Comparison of ENCODE assay signal across 12 cellular contexts in genomic region chr16:5070431-5071186, GRCh38. TPM values are rescaled to one million over a fixed set of nuclear protein-coding genes. Genes with fewer than 3 reads are reported as not detected.
DNase-seq lines count a peak whose midpoint lies in the region; ATAC-seq, FAIRE-seq and TF ChIP-seq lines count a peak whose summit lies in the region.
"Had no signal": no experiment of that assay in that cellular context is flagged by ENCODE, and none has a peak within 500 bp of the region (broad histone marks: within the 10 kb centered on the region; RNA-seq: fewer than 3 reads in every experiment).

No MANE protein-coding gene starts in this region.

- peaks cover 23% of the 10 kb centered on the region for H3K4me1 Mint-ChIP-seq in HFFc6 (ENCODE audit: low read depth)

- H2AFZ ChIP-seq in K562 (ENCODE audit: low read depth, low read length), result peak overlapping the region; percentile 96
- H2AFZ ChIP-seq in neuron (ENCODE audit: low read depth, low read length), result peak overlapping the region; percentile 99

- no peak for TF ChIP-seq EP300 in K562 (IDR thresholded peaks at IDR 0.05; ENCODE audit: low read length)

- intact Hi-C loops in K562 (cut with micrococcal nuclease), result no loop called here

- peak overlapping the region; percentile 83 for H3K4me2 ChIP-seq in BLaER1
- peak overlapping the region; percentile 99; the same call in 1 of the 2 replicates for H3K4me2 ChIP-seq in K562 (ENCODE audit: insufficient read depth, low read length)

- no peaks in the 10 kb centered on the region for H3K9me1 ChIP-seq in K562 (ENCODE audit: control insufficient read depth, insufficient read depth, low read length)

- H3K27me3 ChIP-seq in BLaER1 (no peaks in the 10 kb centered on the region), K562 (ENCODE audit: control insufficient read depth in 2 of 2, insufficient read depth in 2 of 2, low read length in 2 of 2) (peaks cover 14 to 15% of the 10 kb centered on the region in 2 experiments; a peak in 4 of 5 replicates), neuron (ENCODE audit: insufficient read depth, low read length) (no peaks in the 10 kb centered on the region)

- peaks cover 12% of the 10 kb centered on the region for H3K27me3 Mint-ChIP-seq in HFFc6 (ENCODE audit: insufficient read depth)

- H4K20me1 ChIP-seq in BLaER1 (no peaks in the 10 kb centered on the region), K562 (replicated peaks; ENCODE audit: control insufficient read depth, insufficient read depth, low read length) (no peaks in the 10 kb centered on the region)

- H3K36me3 ChIP-seq in BLaER1 (peaks cover 20% of the 10 kb centered on the region), K562 (ENCODE audit: control insufficient read depth, insufficient read depth, low read length) (peaks cover 16% of the 10 kb centered on the region; the same call in 2 of the 3 replicates), neuron (ENCODE audit: insufficient read depth, low read length) (peaks cover 7% of the 10 kb centered on the region)
- H3K36me3 ChIP-seq: prostate gland had no signal

- FAIRE-seq in K562 (lab: Jason Lieb, UNC) (no peak), D721Med (lab: Jason Lieb, UNC) (no peak)

- peaks cover 11% of the 10 kb centered on the region; the same call in 1 of the 2 replicates for H3K36me3 Mint-ChIP-seq in HFFc6 (ENCODE audit: low read depth)

- peak overlapping the region; percentile 97; the same call in 1 of the 2 replicates for H3K27ac Mint-ChIP-seq in HFFc6

- POLR2A ChIA-PET in K562 (lab: Yijun Ruan, JAX), result interaction anchor here (0.5 to 1.5 kb wide), 2 partner anchors 11 to 19 kb away, joined by 3 to 6 read pairs; no protein-coding TSS in a partner anchor

- WGBS in K562 (ENCODE audit: insufficient coverage, low coverage, missing lambda C conversion rate), result 59% methylated on average over 14 of the region's 15 CpGs

- H3K9me3 ChIP-seq in BLaER1 (no peaks in the 10 kb centered on the region), K562 (replicated peaks; ENCODE audit: control insufficient read depth, insufficient read depth, low read depth, low read length) (peaks cover 5% of the 10 kb centered on the region; the same call in 1 of the 2 replicates), neuron (ENCODE audit: low read length) (no peaks in the 10 kb centered on the region)
- H3K9me3 ChIP-seq: prostate gland had no signal

- no TSS peak for BruUV-seq in K562 (replicated peaks; lab: Mats Ljungman, UMichigan)

- peaks cover 16% of the 10 kb centered on the region for H3K79me2 ChIP-seq in K562 (ENCODE audit: control insufficient read depth, insufficient read depth, low read length)

- peak overlapping the region; percentile 98 for H3K4me3 Mint-ChIP-seq in HFFc6

- H3K9me3 Mint-ChIP-seq in HFFc6, result no peaks in the 10 kb centered on the region

- H3K27ac ChIP-seq in BLaER1 (no peak overlapping the region), K562 (ENCODE audit: extremely low read depth, low read depth, low read length) (no peak overlapping the region)

- in situ Hi-C loops in K562 (cut with MboI), result no loop called here

- H3K4me3 ChIP-seq in BLaER1 (no peak overlapping the region), K562 (no peak overlapping the region), neuron (ENCODE audit: low read length) (no peak overlapping the region)

- CTCF ChIA-PET in K562 (lab: Yijun Ruan, JAX; ENCODE audit: low intra/inter-chr PET ratio), result no interaction called here

- H3K9ac ChIP-seq in BLaER1, result no peak overlapping the region
- no peak overlapping the region for H3K9ac ChIP-seq in K562 (ENCODE audit: insufficient read depth in 1 of 2, low read depth in 2 of 2, low read length in 2 of 2)

- H3K4me1 ChIP-seq in BLaER1, result peaks cover 24% of the 10 kb centered on the region
- H3K4me1 ChIP-seq in K562 (replicated peaks in 1 of 2; ENCODE audit: control insufficient read depth in 2 of 2, insufficient read depth in 2 of 2, low read length in 2 of 2), result peaks cover 6 to 10% of the 10 kb centered on the region in 2 experiments; a peak in 3 of 5 replicates
- peaks cover 9% of the 10 kb centered on the region for H3K4me1 ChIP-seq in neuron (ENCODE audit: insufficient read depth, low read length)
- H3K4me1 ChIP-seq: prostate gland had no signal

- no peak for DNase-seq in HFFc6
- no peak for DNase-seq in K562 (ENCODE audit: extremely low read depth in 1 of 4, low spot score in 3 of 4)
- DNase-seq in mesenteric fat pad (ENCODE audit: low spot score), result no peak
- no peak for DNase-seq in NCI-H2107 treated with DMSO at 0.1 percent for 48 hours (lab: John Stamatoyannopoulos, UW; ENCODE audit: unreplicated experiment)
- DNase-seq in OCI-M2 (lab: John Stamatoyannopoulos, UW; ENCODE audit: unreplicated experiment), result no peak
- DNase-seq in D721Med (ENCODE audit: insufficient read length, low spot score), result no peak
- DNase-seq: GOT3, NCI-H146, RPMI8226 had no signal

- no peak for TF ChIP-seq POLR2A in K562 (conservative IDR thresholded peaks at IDR 0.05)

- no peak for ATAC-seq in K562

- TF ChIP-seq CTCF in HFFc6 (IDR thresholded peaks at IDR 0.05), result no peak
- TF ChIP-seq CTCF in K562 (IDR thresholded peaks at IDR 0.05 in 2 of 3, conservative IDR thresholded peaks at IDR 0.05 in 1 of 3; ENCODE audit: insufficient read depth in 2 of 3, low read depth in 1 of 3, low read length in 3 of 3), result no peak
- no peak for TF ChIP-seq CTCF in D721Med (IDR thresholded peaks at IDR 0.05; ENCODE audit: insufficient read depth, missing control alignments)

- TF ChIP-seq RAD21 in K562 (CRISPR knock-in tag; conservative IDR thresholded peaks at IDR 0.05 in 1 of 2, IDR thresholded peaks at IDR 0.05 in 1 of 2), result no peak

RNA-seq across cellular contexts. Expression of gene ALG1, which starts 1.0 kb away (rescaled TPM):
- 10 to 100 TPM; 43.5 to 51.3 (median 47.4) TPM for total RNA-seq in HFFc6 (2021; fragmentation: NEBNext Ultra II Directional; extraction: Animal tissue kit (Norgen Biotek cat#: 25700))
- total RNA-seq in K562 (2011; cell fraction: chromatin; rRNA removed; ENCODE audit: low replicate concordance), result 31.7 and 67.7 TPM in 2 replicates
- total RNA-seq in K562 (2011; cell fraction: nucleolus; rRNA removed), result 75.3 and 79.9 TPM in 2 replicates
- total RNA-seq in K562 (2011; cell fraction: nucleoplasm; rRNA removed), result 52.8 and 55.5 TPM in 2 replicates
- total RNA-seq in K562 (2014; rRNA removed), result 18.9 and 23.8 TPM in 2 replicates
- total RNA-seq in K562 (2014; rRNA removed; fragmentation: Illumina TruSeq; extraction: Trizol), result 10.7 and 12.3 TPM in 2 replicates
- total RNA-seq in K562 (2015; rRNA removed; fragmentation: Illumina TruSeq; extraction: Trizol), result 14.6 and 17.8 TPM in 2 replicates
- 20.8 and 26.4 TPM in 2 replicates for total RNA-seq in K562 (2021)
- polyA plus RNA-seq in K562 (2011; rRNA removed), result 15.0 and 19.9 TPM in 2 replicates
- polyA plus RNA-seq in K562 (2011; cell fraction: cytosol; rRNA removed), result 17.8 and 33.7 TPM in 2 replicates
- 19.2 and 25.1 TPM in 2 replicates for polyA plus RNA-seq in K562 (2011; cell fraction: nucleus; rRNA removed)
- 15.1 and 16.1 TPM in 2 replicates for polyA plus RNA-seq in K562 (2012)
- polyA plus RNA-seq in K562 (2014; fragmentation: Illumina TruSeq; extraction: Trizol), result 18.3 and 19.0 TPM in 2 replicates
- 1 to 10 TPM; 1.1 to 2.8 TPM for polyA plus RNA-seq in K562 (2014; fragmentation: Nextera tagmentation; extraction: Ambion mirVana)
- 18.3 and 18.8 TPM in 2 replicates for polyA plus RNA-seq in K562 (2014; rRNA removed)
- 16.8 and 31.2 TPM in 2 replicates for polyA minus RNA-seq in K562 (2011; rRNA and poly(A)+ RNA removed)
- 9.7 and 14.6 TPM in 2 replicates for polyA minus RNA-seq in K562 (2011; cell fraction: cytosol; rRNA and poly(A)+ RNA removed)
- 13.5 and 16.3 TPM in 2 replicates for polyA minus RNA-seq in K562 (2011; cell fraction: nucleus; rRNA and poly(A)+ RNA removed)
- total RNA-seq in mesenteric fat pad, result 20.4 TPM

RNA-seq across cellular contexts. Expression of gene C16orf89, which starts 4.9 kb away (rescaled TPM):
- total RNA-seq in HFFc6 (2021; fragmentation: NEBNext Ultra II Directional; extraction: Animal tissue kit (Norgen Biotek cat#: 25700)), result not detected
- not detected in 2 replicates for total RNA-seq in K562 (2011; cell fraction: chromatin; rRNA removed; ENCODE audit: low replicate concordance)
- not detected in 2 replicates for total RNA-seq in K562 (2011; cell fraction: nucleolus; rRNA removed)
- total RNA-seq in K562 (2011; cell fraction: nucleoplasm; rRNA removed), result not detected in 2 replicates
- not detected in 2 replicates for total RNA-seq in K562 (2014; rRNA removed)
- not detected in 2 replicates for total RNA-seq in K562 (2014; rRNA removed; fragmentation: Illumina TruSeq; extraction: Trizol)
- total RNA-seq in K562 (2015; rRNA removed; fragmentation: Illumina TruSeq; extraction: Trizol), result not detected in 2 replicates
- total RNA-seq in K562 (2021), result not detected in 2 replicates
- polyA plus RNA-seq in K562 (2011; rRNA removed), result not detected in 2 replicates
- not detected in 2 replicates for polyA plus RNA-seq in K562 (2011; cell fraction: cytosol; rRNA removed)
- not detected in 2 replicates for polyA plus RNA-seq in K562 (2011; cell fraction: nucleus; rRNA removed)
- polyA plus RNA-seq in K562 (2012), result not detected in 2 replicates
- polyA plus RNA-seq in K562 (2014; fragmentation: Illumina TruSeq; extraction: Trizol), result not detected in 2 replicates
- polyA plus RNA-seq in K562 (2014; fragmentation: Nextera tagmentation; extraction: Ambion mirVana), result not detected
- not detected in 2 replicates for polyA plus RNA-seq in K562 (2014; rRNA removed)
- polyA minus RNA-seq in K562 (2011; rRNA and poly(A)+ RNA removed), result not detected in 2 replicates
- not detected in 2 replicates for polyA minus RNA-seq in K562 (2011; cell fraction: cytosol; rRNA and poly(A)+ RNA removed)
- not detected in 2 replicates for polyA minus RNA-seq in K562 (2011; cell fraction: nucleus; rRNA and poly(A)+ RNA removed)
- 14.1 TPM for total RNA-seq in mesenteric fat pad

RNA-seq across cellular contexts. Expression of gene EEF2KMT, which starts 27.0 kb away (rescaled TPM):
- total RNA-seq in HFFc6 (2021; fragmentation: NEBNext Ultra II Directional; extraction: Animal tissue kit (Norgen Biotek cat#: 25700)), result 10 to 100 TPM; 13.7 to 20.1 (median 15.9) TPM
- 7.8 and 18.5 TPM in 2 replicates for total RNA-seq in K562 (2011; cell fraction: chromatin; rRNA removed; ENCODE audit: low replicate concordance)
- total RNA-seq in K562 (2011; cell fraction: nucleolus; rRNA removed), result 14.2 and 21.7 TPM in 2 replicates
- total RNA-seq in K562 (2011; cell fraction: nucleoplasm; rRNA removed), result 11.4 and 11.5 TPM in 2 replicates
- 19.5 and 26.2 TPM in 2 replicates for total RNA-seq in K562 (2014; rRNA removed)
- total RNA-seq in K562 (2014; rRNA removed; fragmentation: Illumina TruSeq; extraction: Trizol), result 10.3 and 10.4 TPM in 2 replicates
- 12.8 and 13.8 TPM in 2 replicates for total RNA-seq in K562 (2015; rRNA removed; fragmentation: Illumina TruSeq; extraction: Trizol)
- 22.7 and 25.3 TPM in 2 replicates for total RNA-seq in K562 (2021)
- polyA plus RNA-seq in K562 (2011; rRNA removed), result 7.8 and 8.4 TPM in 2 replicates
- polyA plus RNA-seq in K562 (2011; cell fraction: cytosol; rRNA removed), result 7.0 and 26.1 TPM in 2 replicates
- 9.8 and 25.4 TPM in 2 replicates for polyA plus RNA-seq in K562 (2011; cell fraction: nucleus; rRNA removed)
- polyA plus RNA-seq in K562 (2012), result 11.7 and 17.5 TPM in 2 replicates
- polyA plus RNA-seq in K562 (2014; fragmentation: Illumina TruSeq; extraction: Trizol), result 15.6 and 16.5 TPM in 2 replicates
- polyA plus RNA-seq in K562 (2014; fragmentation: Nextera tagmentation; extraction: Ambion mirVana), result 1 to 10 TPM; 4.2 to 8.9 TPM
- polyA plus RNA-seq in K562 (2014; rRNA removed), result 13.3 and 19.1 TPM in 2 replicates
- 3.6 and 7.5 TPM in 2 replicates for polyA minus RNA-seq in K562 (2011; rRNA and poly(A)+ RNA removed)
- polyA minus RNA-seq in K562 (2011; cell fraction: cytosol; rRNA and poly(A)+ RNA removed), result 9.0 TPM in 2 replicates
- polyA minus RNA-seq in K562 (2011; cell fraction: nucleus; rRNA and poly(A)+ RNA removed), result 10.0 and 11.4 TPM in 2 replicates
- 12.7 TPM for total RNA-seq in mesenteric fat pad

RNA-seq across cellular contexts. Expression of gene NAGPA, which starts 36.9 kb away (rescaled TPM):
- 10 to 100 TPM; 14.4 to 18.7 (median 16.4) TPM for total RNA-seq in HFFc6 (2021; fragmentation: NEBNext Ultra II Directional; extraction: Animal tissue kit (Norgen Biotek cat#: 25700))
- 9.5 and 17.8 TPM in 2 replicates for total RNA-seq in K562 (2011; cell fraction: chromatin; rRNA removed; ENCODE audit: low replicate concordance)
- total RNA-seq in K562 (2011; cell fraction: nucleolus; rRNA removed), result 19.6 and 28.9 TPM in 2 replicates
- total RNA-seq in K562 (2011; cell fraction: nucleoplasm; rRNA removed), result 16.7 and 17.6 TPM in 2 replicates
- total RNA-seq in K562 (2014; rRNA removed), result 12.5 and 12.7 TPM in 2 replicates
- total RNA-seq in K562 (2014; rRNA removed; fragmentation: Illumina TruSeq; extraction: Trizol), result 3.0 and 3.8 TPM in 2 replicates
- 6.9 and 7.2 TPM in 2 replicates for total RNA-seq in K562 (2015; rRNA removed; fragmentation: Illumina TruSeq; extraction: Trizol)
- total RNA-seq in K562 (2021), result 11.9 and 12.8 TPM in 2 replicates
- 3.8 and 4.5 TPM in 2 replicates for polyA plus RNA-seq in K562 (2011; rRNA removed)
- 6.3 and 14.1 TPM in 2 replicates for polyA plus RNA-seq in K562 (2011; cell fraction: cytosol; rRNA removed)
- 11.2 and 19.4 TPM in 2 replicates for polyA plus RNA-seq in K562 (2011; cell fraction: nucleus; rRNA removed)
- 6.5 and 8.8 TPM in 2 replicates for polyA plus RNA-seq in K562 (2012)
- 4.6 and 8.6 TPM in 2 replicates for polyA plus RNA-seq in K562 (2014; fragmentation: Illumina TruSeq; extraction: Trizol)
- under 1 TPM; 0.15 to 0.53 TPM for polyA plus RNA-seq in K562 (2014; fragmentation: Nextera tagmentation; extraction: Ambion mirVana)
- 11.1 and 12.7 TPM in 2 replicates for polyA plus RNA-seq in K562 (2014; rRNA removed)
- 2.8 and 5.7 TPM in 2 replicates for polyA minus RNA-seq in K562 (2011; rRNA and poly(A)+ RNA removed)
- 5.6 and 6.1 TPM in 2 replicates for polyA minus RNA-seq in K562 (2011; cell fraction: cytosol; rRNA and poly(A)+ RNA removed)
- 7.6 and 9.0 TPM in 2 replicates for polyA minus RNA-seq in K562 (2011; cell fraction: nucleus; rRNA and poly(A)+ RNA removed)
- 12.1 TPM for total RNA-seq in mesenteric fat pad

Comparison
In these comparisons a context has a peak if more than half of its experiments do, and no peak if none do; other contexts are left out.
1. RNA of gene C16orf89, which starts 4.9 kb away (total RNA-seq): 14.1 TPM in mesenteric fat pad (single experiment); not detected in HFFc6 and not detected in K562; every median in the first group is over 10 times any median in the second.